13 cellular contexts compared by ENCODE assay signal in genomic region chr2:212843409-212844199, GRCh38.
DNase-seq lines count a peak whose midpoint lies in the region; ATAC-seq and TF ChIP-seq lines count a peak whose summit lies in the region.
"Had no signal": no experiment of that assay in that cellular context is flagged by ENCODE, and none has a peak within 500 bp of the region (broad histone marks: within the 10 kb centered on the region; RNA-seq: fewer than 3 reads in every experiment).

No MANE protein-coding gene starts in this region.

- H3K56ac ChIP-seq in mesendoderm (ENCODE audit: low read length) = no peak overlapping the region

- no peaks in the 10 kb centered on the region for H3K9me2 ChIP-seq in GM23248 (ENCODE audit: insufficient read depth)
- H3K9me2 ChIP-seq in MM.1S (replicated peaks; ENCODE audit: insufficient read depth, low read length) = no peaks in the 10 kb centered on the region

- H3K4ac ChIP-seq in mesendoderm (ENCODE audit: low read depth, low read length) = no peak overlapping the region

- H3K79me1 ChIP-seq in mesendoderm (ENCODE audit: low read length) = no peaks in the 10 kb centered on the region

- H4K5ac ChIP-seq in mesendoderm (ENCODE audit: low read length) = no peak overlapping the region

- H3K23ac ChIP-seq in mesendoderm (ENCODE audit: low read length) = no peak overlapping the region

- H2BK15ac ChIP-seq in mesendoderm (replicated peaks; ENCODE audit: low read depth) = no peak overlapping the region

- H3F3A ChIP-seq in GM23248 (ENCODE audit: insufficient read depth) (peaks cover 50% of the 10 kb centered on the region), MM.1S (ENCODE audit: insufficient read depth, low read length) (no peaks in the 10 kb centered on the region)

- in situ Hi-C loops in GM23248 (cut with MboI) = no loop called here

- no peak overlapping the region for H4K8ac ChIP-seq in mesendoderm (ENCODE audit: low read depth, low read length)

- H3K36me3 ChIP-seq in GM23248 (ENCODE audit: low read depth) = no peaks in the 10 kb centered on the region
- H3K36me3 ChIP-seq in MM.1S (replicated peaks; ENCODE audit: insufficient read depth, low read length) = no peaks in the 10 kb centered on the region
- H3K36me3 ChIP-seq in mesendoderm (ENCODE audit: control insufficient read depth, insufficient read depth, low read length) = no peaks in the 10 kb centered on the region

- H2BK5ac ChIP-seq in mesendoderm (ENCODE audit: low read length) = no peak overlapping the region

- H3K79me2 ChIP-seq in GM23248 (ENCODE audit: insufficient read depth) = no peaks in the 10 kb centered on the region
- H3K79me2 ChIP-seq in MM.1S (ENCODE audit: low read length) = no peaks in the 10 kb centered on the region
- no peaks in the 10 kb centered on the region for H3K79me2 ChIP-seq in mesendoderm (ENCODE audit: control insufficient read depth, insufficient read depth, low read length)

- H3K4me3 ChIP-seq in GM23248 (peak overlapping the region; percentile 25), foreskin fibroblast (ENCODE audit: low read depth in 1 of 2, low read length in 2 of 2) (no peak overlapping the region), MM.1S (ENCODE audit: low read length) (no peak overlapping the region), mesendoderm (ENCODE audit: low read length) (no peak overlapping the region)
- H3K4me3 ChIP-seq: lung, skin epidermis had no signal

- no peak overlapping the region for H3K18ac ChIP-seq in mesendoderm (ENCODE audit: low read length)

- no peak overlapping the region for H2BK120ac ChIP-seq in mesendoderm (ENCODE audit: low read depth, low read length)

- no peak overlapping the region for H2AK5ac ChIP-seq in mesendoderm (ENCODE audit: low read length)

- DNase-seq in AG08396 (ENCODE audit: low spot score) (peak; percentile 47), GM23248 (peak; percentile 93), foreskin fibroblast (peak; percentile 69 to 71), MM.1S (no peak), mesendoderm (no peak)
- DNase-seq in activated CD4-positive, alpha-beta T cell treated with anti-CD3 and anti-CD28 coated beads for 1 hour = no peak
- DNase-seq: activated effector memory CD4-positive, alpha-beta T cell treated with anti-CD3 and anti-CD28 coated beads, Interleukin-2, amount 50 U/mL, for 16 hours; NCI-H510A treated with DMSO at 0.1 percent for 48 hours; T1000 had no signal

- peaks cover 49% of the 10 kb centered on the region for H3K4me1 ChIP-seq in GM23248 (ENCODE audit: insufficient read depth)
- no peaks in the 10 kb centered on the region for H3K4me1 ChIP-seq in MM.1S (ENCODE audit: low read length)
- no peaks in the 10 kb centered on the region for H3K4me1 ChIP-seq in mesendoderm (ENCODE audit: control insufficient read depth, low read depth, low read length)

- H2AFZ ChIP-seq in GM23248 (no peak overlapping the region), MM.1S (ENCODE audit: low read length) (no peak overlapping the region)

- H3K9me3 ChIP-seq in GM23248 (ENCODE audit: low read depth) (no peaks in the 10 kb centered on the region), MM.1S (replicated peaks; ENCODE audit: insufficient read depth, low read length) (no peaks in the 10 kb centered on the region)

- H3K9ac ChIP-seq in GM23248 (peak overlapping the region; percentile 70), MM.1S (ENCODE audit: low read length) (no peak overlapping the region), mesendoderm (ENCODE audit: low read length) (no peak overlapping the region)

- H3K27ac ChIP-seq in GM23248 = peak overlapping the region; percentile 96
- H3K27ac ChIP-seq in MM.1S (ENCODE audit: low read length) = no peak overlapping the region
- H3K27ac ChIP-seq in mesendoderm (ENCODE audit: low read depth, low read length) = no peak overlapping the region

- TF ChIP-seq CTCF in foreskin fibroblast (IDR thresholded peaks at IDR 0.05; ENCODE audit: low read depth, low read length) = no peak
- TF ChIP-seq CTCF in MM.1S (IDR thresholded peaks at IDR 0.05; ENCODE audit: low read length) = no peak

- H3K27me3 ChIP-seq in GM23248 (replicated peaks; ENCODE audit: insufficient read depth) (no peaks in the 10 kb centered on the region), MM.1S (replicated peaks; ENCODE audit: insufficient read depth, low read length) (no peaks in the 10 kb centered on the region), mesendoderm (ENCODE audit: insufficient read depth, low read length, poor library complexity) (no peaks in the 10 kb centered on the region)

- H3K4me2 ChIP-seq in GM23248 (ENCODE audit: unreplicated experiment) = peak overlapping the region; percentile 63
- H3K4me2 ChIP-seq in MM.1S (ENCODE audit: low read depth, low read length) = no peak overlapping the region
- H3K4me2 ChIP-seq in mesendoderm (ENCODE audit: low read length) = no peak overlapping the region

- peak; percentile 85 for ATAC-seq in SK-N-SH treated with all-trans-retinoic acid at 6 μM for 48 hours
- ATAC-seq in HG03045 (IDR thresholded peaks at IDR 0.05; ENCODE audit: unreplicated experiment) = no peak

- 49 to 56% methylated on average over 3 of the region's 3 CpGs for WGBS in GM23248 (ENCODE audit: low coverage in 1 of 2, low lambda C conversion rate in 2 of 2, missing lambda C conversion rate in 2 of 2), 2 experiments
- WGBS in mesendoderm (ENCODE audit: extremely low coverage, insufficient coverage, low lambda C conversion rate) = no CpG with 5 or more reads among the region's 3 CpGs

- no peaks in the 10 kb centered on the region for H4K20me1 ChIP-seq in GM23248 (ENCODE audit: insufficient read depth)
- no peaks in the 10 kb centered on the region for H4K20me1 ChIP-seq in MM.1S (ENCODE audit: insufficient read depth, low read length)

TF ChIP-seq in SK-N-SH treated with all-trans-retinoic acid at 6 μM for 48 hours, 23 proteins besides CTCF, POLR2A, EP300 and RAD21:
- TF ChIP-seq ZFP3 (CRISPR knock-in tag; IDR thresholded peaks at IDR 0.05) = peak; percentile 66; the same call in 1 of the 2 replicates
- TF ChIP-seq ZNF8 (CRISPR knock-in tag; IDR thresholded peaks at IDR 0.05) = no peak
- TF ChIP-seq TOX (CRISPR knock-in tag; IDR thresholded peaks at IDR 0.05; ENCODE audit: borderline replicate concordance) = no peak
- no peak for TF ChIP-seq ZFP30 (CRISPR knock-in tag; IDR thresholded peaks at IDR 0.05)
- no peak for TF ChIP-seq ZNF70 (CRISPR knock-in tag; IDR thresholded peaks at IDR 0.05)
- no peak for TF ChIP-seq RARB (CRISPR knock-in tag; IDR thresholded peaks at IDR 0.05)
- no peak for TF ChIP-seq POU6F1 (CRISPR knock-in tag; IDR thresholded peaks at IDR 0.05; ENCODE audit: borderline replicate concordance, low read depth)
- no peak for TF ChIP-seq BACH2 (CRISPR knock-in tag; IDR thresholded peaks at IDR 0.05; ENCODE audit: borderline replicate concordance)
TF ChIP-seq in SK-N-SH treated with all-trans-retinoic acid at 6 μM for 48 hours: peak in this region for 1.

Comparison
In these comparisons a context has a peak if more than half of its experiments do, and no peak if none do; other contexts are left out.
1. DNase-seq: peak in AG08396 (single experiment), GM23248 (single experiment) and foreskin fibroblast (2 of 2); none in MM.1S (single experiment), activated CD4-positive, alpha-beta T cell treated with anti-CD3 and anti-CD28 coated beads for 1 hour (single experiment) and mesendoderm (single experiment).